17 cellular contexts compared by ENCODE assay signal in genomic region chr6:69584536-69584912, GRCh38.
A peak's percentile ranks its signal among the peaks of the same experiment; 100 is the strongest.
DNase-seq lines count a peak whose midpoint lies in the region; ATAC-seq and TF ChIP-seq lines count a peak whose summit lies in the region.
"Had no signal": no experiment of that assay in that cellular context is flagged by ENCODE, and none has a peak within 500 bp of the region (broad histone marks: within the 10 kb centered on the region; RNA-seq: fewer than 3 reads in every experiment).

No MANE protein-coding gene starts in this region.

- no peaks in the 10 kb centered on the region for H4K20me1 ChIP-seq in KMS-11 (ENCODE audit: insufficient read depth)

- no peak overlapping the region for H3K9ac ChIP-seq in KMS-11

- H3K36me3 Mint-ChIP-seq in activated naive CD4-positive, alpha-beta T cell treated with anti-CD3 and anti-CD28 coated beads for 36 hours (ENCODE audit: low read depth) = no peaks in the 10 kb centered on the region

- TF ChIP-seq CTCF in AG10803 (conservative IDR thresholded peaks at IDR 0.05; ENCODE audit: low read length) = no peak
- no peak for TF ChIP-seq CTCF in KMS-11 (conservative IDR thresholded peaks at IDR 0.05; ENCODE audit: low read depth, low read length)
- no peak for TF ChIP-seq CTCF in brain microvascular endothelial cell (IDR thresholded peaks at IDR 0.05; ENCODE audit: low read depth, low read length, missing control alignments)

- 0 out of 2 replicates have a peak overlapping the region, but pooled peaks have one; percentile 26 for H2AFZ ChIP-seq in KMS-11 (ENCODE audit: low read depth)

- no peak overlapping the region for H3K4me3 ChIP-seq in AG10803 (ENCODE audit: low read length)
- H3K4me3 ChIP-seq in KMS-11 (IDR thresholded peaks at IDR 0.05; ENCODE audit: insufficient read depth, low read depth, low read length) = no peak overlapping the region
- no peak overlapping the region for H3K4me3 ChIP-seq in brain microvascular endothelial cell (ENCODE audit: low read depth, low read length)
- H3K4me3 ChIP-seq: body of pancreas, uterus had no signal

- no peak overlapping the region for H3K4me3 Mint-ChIP-seq in activated naive CD4-positive, alpha-beta T cell treated with anti-CD3 and anti-CD28 coated beads for 36 hours
- H3K4me3 Mint-ChIP-seq: activated CD4-positive, alpha-beta T cell treated with anti-CD3 and anti-CD28 coated beads, Interleukin-2, amount 10 ng/mL, durations not matched to agents 24 days and 14 days had no signal

- H3K27ac Mint-ChIP-seq in activated naive CD4-positive, alpha-beta T cell treated with anti-CD3 and anti-CD28 coated beads for 36 hours = no peak overlapping the region
- H3K27ac Mint-ChIP-seq: activated CD4-positive, alpha-beta T cell treated with anti-CD3 and anti-CD28 coated beads, Interleukin-2, amount 10 ng/mL, durations not matched to agents 24 days and 14 days had no signal

- peaks cover 3% of the 10 kb centered on the region for H3K27me3 Mint-ChIP-seq in activated naive CD4-positive, alpha-beta T cell treated with anti-CD3 and anti-CD28 coated beads for 36 hours (ENCODE audit: low read depth)

- peaks cover 17% of the 10 kb centered on the region for H3K4me1 Mint-ChIP-seq in activated naive CD4-positive, alpha-beta T cell treated with anti-CD3 and anti-CD28 coated beads for 36 hours (ENCODE audit: low read depth)

- H3K36me3 ChIP-seq in KMS-11 (ENCODE audit: insufficient read depth) (no peaks in the 10 kb centered on the region), brain microvascular endothelial cell (replicated peaks) (no peaks in the 10 kb centered on the region)
- H3K36me3 ChIP-seq: uterus had no signal

- H3K4me2 ChIP-seq in KMS-11 = peak overlapping the region; percentile 72; the same call in 1 of the 2 replicates

- H3K79me2 ChIP-seq in KMS-11 (ENCODE audit: insufficient read depth, low read depth) = no peaks in the 10 kb centered on the region

- no peak for ATAC-seq in HG02973 (IDR thresholded peaks at IDR 0.05; ENCODE audit: unreplicated experiment)

- peaks cover 34% of the 10 kb centered on the region for H3K4me1 ChIP-seq in KMS-11 (ENCODE audit: low read depth, poor library complexity, severe bottlenecking)
- H3K4me1 ChIP-seq: body of pancreas, uterus had no signal

- H3K27me3 ChIP-seq in KMS-11 (ENCODE audit: insufficient read depth, low read depth) (no peaks in the 10 kb centered on the region), brain microvascular endothelial cell (replicated peaks) (no peaks in the 10 kb centered on the region)
- H3K27me3 ChIP-seq: body of pancreas, uterus had no signal

- in situ Hi-C loops in brain microvascular endothelial cell (cut with HindIII; ENCODE audit: low pct_ligation_motif_present, low sequenced_read_pairs) = no loop called here

- DNase-seq in AG10803 (ENCODE audit: low read depth) (peak; percentile 56), brain microvascular endothelial cell (peak; percentile 31), mucosa of gallbladder (ENCODE audit: low spot score) (peak; percentile 13), DMS53 (lab: John Stamatoyannopoulos, UW) (no peak)
- no peak for DNase-seq in activated naive CD4-positive, alpha-beta T cell treated with anti-CD3 and anti-CD28 coated beads for 36 hours
- DNase-seq in stimulated activated CD4-positive, alpha-beta T cell treated with anti-CD3 and anti-CD28 coated beads, Interleukin-2, amount 100 ng/mL, for 48 hours = no peak
- DNase-seq: activated CD4-positive, alpha-beta T cell treated with anti-CD3 and anti-CD28 coated beads, Interleukin-2, amount 10 ng/mL, durations not matched to agents 24 days and 14 days; activated CD8-positive, alpha-beta memory T cell treated with anti-CD3 and anti-CD28 coated beads, Interleukin-2, amount 50 U/mL, for 48 hours; activated gamma-delta T cell treated with Interleukin-2 at 50 U/mL for 16 hours; body of pancreas; effector memory CD4-positive, alpha-beta T cell; IMR-90; NCI-H2081 treated with DMSO at 0.1 percent for 48 hours; NCI-H510A treated with DMSO at 0.1 percent for 48 hours had no signal

- intact Hi-C loops in activated naive CD4-positive, alpha-beta T cell treated with anti-CD3 and anti-CD28 coated beads for 36 hours (cut with micrococcal nuclease) = no loop called here

- H3K9me3 Mint-ChIP-seq in activated naive CD4-positive, alpha-beta T cell treated with anti-CD3 and anti-CD28 coated beads for 36 hours = no peaks in the 10 kb centered on the region
- H3K9me3 Mint-ChIP-seq: activated CD4-positive, alpha-beta T cell treated with anti-CD3 and anti-CD28 coated beads, Interleukin-2, amount 10 ng/mL, durations not matched to agents 24 days and 14 days had no signal

- H3K27ac ChIP-seq in KMS-11 (no peak overlapping the region), brain microvascular endothelial cell (peak overlapping the region; percentile 73)
- H3K27ac ChIP-seq: body of pancreas, uterus had no signal

- CTCF ChIA-PET in activated naive CD4-positive, alpha-beta T cell treated with anti-CD3 and anti-CD28 coated beads for 36 hours (lab: Charles Lee) = interaction anchor here (0.6 kb wide), 1 partner anchor 70 kb away, joined by 3 read pairs; no protein-coding TSS in a partner anchor

Comparison
In these comparisons a context has a peak if more than half of its experiments do, and no peak if none do; other contexts are left out.
1. DNase-seq: peak in AG10803 (single experiment), brain microvascular endothelial cell (single experiment) and mucosa of gallbladder (single experiment); none in activated naive CD4-positive, alpha-beta T cell treated with anti-CD3 and anti-CD28 coated beads for 36 hours (single experiment), stimulated activated CD4-positive, alpha-beta T cell treated with anti-CD3 and anti-CD28 coated beads, Interleukin-2, amount 100 ng/mL, for 48 hours (0 of 2) and DMS53 (single experiment).